17 cellular contexts compared by ENCODE assay signal in the genomic region with DNA sequence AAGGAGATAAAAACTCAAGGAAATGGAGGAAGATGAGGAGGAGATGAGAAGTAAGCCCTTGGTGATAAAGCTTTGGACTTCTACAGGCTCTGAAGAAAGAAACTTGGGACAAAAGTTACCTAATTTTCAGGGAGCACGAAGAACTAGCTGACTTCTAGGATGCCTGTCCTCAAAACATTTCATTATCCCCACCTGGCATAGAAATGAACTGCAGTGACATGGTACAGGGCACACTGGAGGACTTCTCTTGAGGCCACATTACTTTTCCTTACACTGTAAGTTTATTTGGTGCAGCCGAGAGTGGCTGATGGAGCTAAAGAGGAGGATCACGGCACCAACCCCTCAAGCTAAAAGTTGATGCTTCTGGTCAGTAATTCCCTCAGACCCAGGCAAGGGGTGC.
"Had no signal": no experiment of that assay in that cellular context is flagged by ENCODE, and none has a peak within 500 bp of the region (broad histone marks: within the 10 kb centered on the region; RNA-seq: fewer than 3 reads in every experiment).

No MANE protein-coding gene starts in this region.

- ATAC-seq: sciatic nerve had no signal

- H3K36me3 Mint-ChIP-seq: neural progenitor cell had no signal

- DNase-seq: activated CD4-positive, alpha-beta T cell treated with anti-CD3 and anti-CD28 coated beads, Interleukin-2, amount 50 U/mL, for 48 hours; activated CD4-positive, CD25-positive, alpha-beta regulatory T cell treated with anti-CD3 and anti-CD28 coated beads, Interleukin-2, amount 50 U/mL, for 72 hours; activated CD8-positive, alpha-beta memory T cell treated with anti-CD3 and anti-CD28 coated beads, Interleukin-2, amount 50 U/mL, for 4 hours; activated gamma-delta T cell; activated T-cell treated with anti-CD3 and anti-CD28 coated beads, Interleukin-2, amount 50 U/mL, for 48 hours; anterior cingulate cortex; brain microvascular endothelial cell; cerebellar nuclear complex; effector memory CD8-positive, alpha-beta T cell; foreskin melanocyte; head of caudate nucleus; stimulated activated CD4-positive, alpha-beta T cell treated with anti-CD3 and anti-CD28 coated beads, Interleukin-1b, Interleukin-23, amount 100 ng/mL, for 48 hours; stomach; T1000 had no signal

- H3K9me3 ChIP-seq: thoracic aorta had no signal

- H3K27ac Mint-ChIP-seq: effector memory CD8-positive, alpha-beta T cell; neural progenitor cell had no signal

- H3K4me1 Mint-ChIP-seq: neural progenitor cell had no signal

- H3K4me1 ChIP-seq: neural progenitor cell, stomach had no signal

- H3K4me3 Mint-ChIP-seq: effector memory CD8-positive, alpha-beta T cell; neural progenitor cell had no signal

- H3K36me3 ChIP-seq: brain microvascular endothelial cell, neural progenitor cell, stomach, thoracic aorta had no signal

- H3K4me3 ChIP-seq: neural progenitor cell, stomach, thoracic aorta had no signal

- H3K27me3 Mint-ChIP-seq: effector memory CD8-positive, alpha-beta T cell had no signal

- H3K27me3 ChIP-seq: brain microvascular endothelial cell, neural progenitor cell had no signal

- H3K27ac ChIP-seq: brain microvascular endothelial cell, neural progenitor cell, stomach, thoracic aorta had no signal
